17 cellular contexts compared by ENCODE assay signal in genomic region chr16:24953721-24954120, GRCh38.
DNase-seq lines count a peak whose midpoint lies in the region; ATAC-seq lines count a peak whose summit lies in the region.
"Had no signal": no experiment of that assay in that cellular context is flagged by ENCODE, and none has a peak within 500 bp of the region (broad histone marks: within the 10 kb centered on the region; RNA-seq: fewer than 3 reads in every experiment).

No MANE protein-coding gene starts in this region.

- H3K9me3 Mint-ChIP-seq in stimulated activated naive CD8-positive, alpha-beta T cell treated with anti-CD3 and anti-CD28 coated beads, Interleukin-15, Interleukin-2, amounts not matched to agents 100 ng/mL and 50 ng/mL, for 24 hours, result no peaks in the 10 kb centered on the region
- H3K9me3 Mint-ChIP-seq in stimulated activated naive CD8-positive, alpha-beta T cell treated with anti-CD3 and anti-CD28 coated beads, Interleukin-15, amount 100 ng/mL, for 72 hours, result no peaks in the 10 kb centered on the region
- H3K9me3 Mint-ChIP-seq in memory B cell, result no peaks in the 10 kb centered on the region
- H3K9me3 Mint-ChIP-seq in stimulated activated effector memory CD8-positive, alpha-beta T cell treated with anti-CD3 and anti-CD28 coated beads, Interleukin-12 subunit alpha, Interleukin-12 subunit beta, amount 100 ng/mL, for 72 hours, result no peaks in the 10 kb centered on the region
- H3K9me3 Mint-ChIP-seq: CD4-positive, alpha-beta memory T cell had no signal

- ATAC-seq in stimulated activated naive CD8-positive, alpha-beta T cell treated with anti-CD3 and anti-CD28 coated beads, Interleukin-15, amount 100 ng/mL, for 72 hours, result no peak
- no peak for ATAC-seq in memory B cell (ENCODE audit: low read depth)
- no peak for ATAC-seq in stimulated activated effector memory CD8-positive, alpha-beta T cell treated with anti-CD3 and anti-CD28 coated beads, Interleukin-12 subunit alpha, Interleukin-12 subunit beta, amount 100 ng/mL, for 72 hours
- ATAC-seq in GM18520 (IDR thresholded peaks at IDR 0.05; ENCODE audit: unreplicated experiment), result no peak
- ATAC-seq: HCT116 had no signal

- peak overlapping the region; percentile 63 for H3K27ac Mint-ChIP-seq in stimulated activated naive CD8-positive, alpha-beta T cell treated with anti-CD3 and anti-CD28 coated beads, Interleukin-15, Interleukin-2, amounts not matched to agents 100 ng/mL and 50 ng/mL, for 24 hours
- no peak overlapping the region for H3K27ac Mint-ChIP-seq in stimulated activated naive CD8-positive, alpha-beta T cell treated with anti-CD3 and anti-CD28 coated beads, Interleukin-15, amount 100 ng/mL, for 72 hours
- peak overlapping the region; percentile 55 for H3K27ac Mint-ChIP-seq in memory B cell
- peak overlapping the region; percentile 77 for H3K27ac Mint-ChIP-seq in stimulated activated effector memory CD8-positive, alpha-beta T cell treated with anti-CD3 and anti-CD28 coated beads, Interleukin-12 subunit alpha, Interleukin-12 subunit beta, amount 100 ng/mL, for 72 hours

- no peaks in the 10 kb centered on the region for H3K27me3 Mint-ChIP-seq in stimulated activated naive CD8-positive, alpha-beta T cell treated with anti-CD3 and anti-CD28 coated beads, Interleukin-15, Interleukin-2, amounts not matched to agents 100 ng/mL and 50 ng/mL, for 24 hours
- no peaks in the 10 kb centered on the region for H3K27me3 Mint-ChIP-seq in stimulated activated naive CD8-positive, alpha-beta T cell treated with anti-CD3 and anti-CD28 coated beads, Interleukin-15, amount 100 ng/mL, for 72 hours
- H3K27me3 Mint-ChIP-seq in memory B cell, result no peaks in the 10 kb centered on the region
- H3K27me3 Mint-ChIP-seq: CD4-positive, alpha-beta memory T cell had no signal

- no peak overlapping the region for H3K4me3 Mint-ChIP-seq in stimulated activated naive CD8-positive, alpha-beta T cell treated with anti-CD3 and anti-CD28 coated beads, Interleukin-15, Interleukin-2, amounts not matched to agents 100 ng/mL and 50 ng/mL, for 24 hours
- H3K4me3 Mint-ChIP-seq in stimulated activated naive CD8-positive, alpha-beta T cell treated with anti-CD3 and anti-CD28 coated beads, Interleukin-15, amount 100 ng/mL, for 72 hours, result no peak overlapping the region
- H3K4me3 Mint-ChIP-seq in memory B cell, result no peak overlapping the region
- no peak overlapping the region for H3K4me3 Mint-ChIP-seq in stimulated activated effector memory CD8-positive, alpha-beta T cell treated with anti-CD3 and anti-CD28 coated beads, Interleukin-12 subunit alpha, Interleukin-12 subunit beta, amount 100 ng/mL, for 72 hours
- H3K4me3 Mint-ChIP-seq: CD4-positive, alpha-beta memory T cell had no signal

- no peak for DNase-seq in stimulated activated naive CD8-positive, alpha-beta T cell treated with anti-CD3 and anti-CD28 coated beads, Interleukin-15, amount 100 ng/mL, for 72 hours
- DNase-seq in memory B cell (ENCODE audit: low spot score in 2 of 2), result no peak
- no peak for DNase-seq in stimulated activated effector memory CD8-positive, alpha-beta T cell treated with anti-CD3 and anti-CD28 coated beads, Interleukin-12 subunit alpha, Interleukin-12 subunit beta, amount 100 ng/mL, for 72 hours (ENCODE audit: low spot score in 2 of 2)
- DNase-seq in NCI-H1092 (lab: John Stamatoyannopoulos, UW), result no peak
- no peak for DNase-seq in DMS114 treated with DMSO at 0.1 percent for 48 hours (lab: John Stamatoyannopoulos, UW; ENCODE audit: unreplicated experiment)
- no peak for DNase-seq in SK-N-DZ (ENCODE audit: low spot score)
- DNase-seq: 8988T; C1 segment of cervical spinal cord; CD4-positive, alpha-beta memory T cell; DMS153; DMS79 treated with DMSO at 0.1 percent for 48 hours; EL; GDM1; IMR-90 had no signal

- peaks cover 82% of the 10 kb centered on the region for H3K36me3 Mint-ChIP-seq in stimulated activated naive CD8-positive, alpha-beta T cell treated with anti-CD3 and anti-CD28 coated beads, Interleukin-15, Interleukin-2, amounts not matched to agents 100 ng/mL and 50 ng/mL, for 24 hours (ENCODE audit: low read depth)
- H3K36me3 Mint-ChIP-seq in memory B cell, result peaks cover 48% of the 10 kb centered on the region
- peaks cover 99% of the 10 kb centered on the region for H3K36me3 Mint-ChIP-seq in stimulated activated effector memory CD8-positive, alpha-beta T cell treated with anti-CD3 and anti-CD28 coated beads, Interleukin-12 subunit alpha, Interleukin-12 subunit beta, amount 100 ng/mL, for 72 hours

- H3K4me1 Mint-ChIP-seq in stimulated activated naive CD8-positive, alpha-beta T cell treated with anti-CD3 and anti-CD28 coated beads, Interleukin-15, Interleukin-2, amounts not matched to agents 100 ng/mL and 50 ng/mL, for 24 hours (ENCODE audit: low read depth), result no peaks in the 10 kb centered on the region
- no peaks in the 10 kb centered on the region for H3K4me1 Mint-ChIP-seq in stimulated activated naive CD8-positive, alpha-beta T cell treated with anti-CD3 and anti-CD28 coated beads, Interleukin-15, amount 100 ng/mL, for 72 hours
- peaks cover 4% of the 10 kb centered on the region for H3K4me1 Mint-ChIP-seq in memory B cell
- H3K4me1 Mint-ChIP-seq in stimulated activated effector memory CD8-positive, alpha-beta T cell treated with anti-CD3 and anti-CD28 coated beads, Interleukin-12 subunit alpha, Interleukin-12 subunit beta, amount 100 ng/mL, for 72 hours, result peaks cover 4% of the 10 kb centered on the region

Comparison
In these comparisons a context has a peak if more than half of its experiments do, and no peak if none do; other contexts are left out.
1. H3K27ac Mint-ChIP-seq: peak in stimulated activated naive CD8-positive, alpha-beta T cell treated with anti-CD3 and anti-CD28 coated beads, Interleukin-15, Interleukin-2, amounts not matched to agents 100 ng/mL and 50 ng/mL, for 24 hours (single experiment), memory B cell (single experiment) and stimulated activated effector memory CD8-positive, alpha-beta T cell treated with anti-CD3 and anti-CD28 coated beads, Interleukin-12 subunit alpha, Interleukin-12 subunit beta, amount 100 ng/mL, for 72 hours (single experiment); none in stimulated activated naive CD8-positive, alpha-beta T cell treated with anti-CD3 and anti-CD28 coated beads, Interleukin-15, amount 100 ng/mL, for 72 hours (0 of 2).